1 cellular context compared by ENCODE assay signal in the genomic region with DNA sequence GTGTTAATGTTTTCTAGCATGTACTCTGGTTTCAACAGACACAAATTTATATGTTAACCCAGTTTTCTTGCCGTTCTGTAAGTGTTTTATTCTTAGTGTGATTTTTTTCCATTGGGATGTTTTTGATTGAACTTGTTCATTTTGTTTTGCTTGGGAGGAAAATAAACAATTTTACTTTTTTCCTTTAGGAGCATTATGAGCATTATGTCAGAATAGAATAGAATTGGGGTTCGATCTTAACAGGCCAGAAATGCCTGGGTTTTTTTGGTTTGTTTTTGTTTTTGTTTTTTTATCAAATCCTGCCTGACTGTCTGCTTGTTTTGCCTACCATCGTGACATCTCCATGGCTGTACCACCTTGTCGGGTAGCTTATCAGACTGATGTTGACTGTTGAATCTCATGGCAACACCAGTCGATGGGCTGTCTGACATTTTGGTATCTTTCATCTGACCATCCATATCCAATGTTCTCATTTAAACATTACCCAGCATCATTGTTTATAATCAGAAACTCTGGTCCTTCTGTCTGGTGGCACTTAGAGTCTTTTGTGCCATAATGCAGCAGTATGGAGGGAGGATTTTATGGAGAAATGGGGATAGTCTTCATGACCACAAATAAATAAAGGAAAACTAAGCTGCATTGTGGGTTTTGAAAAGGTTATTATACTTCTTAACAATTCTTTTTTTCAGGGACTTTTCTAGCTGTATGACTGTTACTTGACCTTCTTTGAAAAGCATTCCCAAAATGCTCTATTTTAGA.
A peak's percentile ranks its signal among the peaks of the same experiment; 100 is the strongest.
TF ChIP-seq lines count a peak whose summit lies in the region.

No MANE protein-coding gene starts in this region.

TF ChIP-seq in HCT116, 20 proteins besides CTCF, POLR2A, EP300 and RAD21 (continued from another document):
- TF ChIP-seq, protein P1, sequence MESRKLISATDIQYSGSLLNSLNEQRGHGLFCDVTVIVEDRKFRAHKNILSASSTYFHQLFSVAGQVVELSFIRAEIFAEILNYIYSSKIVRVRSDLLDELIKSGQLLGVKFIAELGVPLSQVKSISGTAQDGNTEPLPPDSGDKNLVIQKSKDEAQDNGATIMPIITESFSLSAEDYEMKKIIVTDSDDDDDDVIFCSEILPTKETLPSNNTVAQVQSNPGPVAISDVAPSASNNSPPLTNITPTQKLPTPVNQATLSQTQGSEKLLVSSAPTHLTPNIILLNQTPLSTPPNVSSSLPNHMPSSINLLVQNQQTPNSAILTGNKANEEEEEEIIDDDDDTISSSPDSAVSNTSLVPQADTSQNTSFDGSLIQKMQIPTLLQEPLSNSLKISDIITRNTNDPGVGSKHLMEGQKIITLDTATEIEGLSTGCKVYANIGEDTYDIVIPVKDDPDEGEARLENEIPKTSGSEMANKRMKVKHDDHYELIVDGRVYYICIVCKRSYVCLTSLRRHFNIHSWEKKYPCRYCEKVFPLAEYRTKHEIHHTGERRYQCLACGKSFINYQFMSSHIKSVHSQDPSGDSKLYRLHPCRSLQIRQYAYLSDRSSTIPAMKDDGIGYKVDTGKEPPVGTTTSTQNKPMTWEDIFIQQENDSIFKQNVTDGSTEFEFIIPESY (IDR thresholded peaks at IDR 0.05; ENCODE audit: extremely low read depth, insufficient replicate concordance, low read length): peak; percentile 40
- TF ChIP-seq, protein P2, sequence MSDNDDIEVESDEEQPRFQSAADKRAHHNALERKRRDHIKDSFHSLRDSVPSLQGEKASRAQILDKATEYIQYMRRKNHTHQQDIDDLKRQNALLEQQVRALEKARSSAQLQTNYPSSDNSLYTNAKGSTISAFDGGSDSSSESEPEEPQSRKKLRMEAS (IDR thresholded peaks at IDR 0.05): no peak
